In genomic region chr1:156476501-156477298, GRCh38 we compare ENCODE assay signal across 8 cellular contexts. TPM values are rescaled to one million over a fixed set of nuclear protein-coding genes. Genes with fewer than 3 reads are reported as not detected.
DNase-seq lines count a peak whose midpoint lies in the region; ATAC-seq and TF ChIP-seq lines count a peak whose summit lies in the region.

No MANE protein-coding gene starts in this region.

- H3K4me3 ChIP-seq in LNCaP clone FGC (ENCODE audit: low read depth, low read length), result no peak overlapping the region; the same call in 1 of the 2 replicates
- no peak overlapping the region for H3K4me3 ChIP-seq in prostate gland

- peaks cover 25% of the 10 kb centered on the region for H3K4me1 ChIP-seq in prostate gland (replicated peaks)

- WGBS in prostate gland, result 33% methylated on average over 8 of the region's 8 CpGs

- intact Hi-C loops in CD14-positive monocyte (cut with micrococcal nuclease) (loop anchor here in 1 of 2 donors (5.0 kb wide), 1 partner anchor 121 kb away; no protein-coding TSS in a partner anchor), prostate gland (cut with DNase I) (loop anchor here (1.0 kb wide), 1 partner anchor 19 kb away; no protein-coding TSS in a partner anchor)

- peaks cover 90 to 99% of the 10 kb centered on the region in 2 donors for H3K36me3 Mint-ChIP-seq in CD14-positive monocyte
- peaks cover 99% of the 10 kb centered on the region for H3K36me3 Mint-ChIP-seq in effector memory CD8-positive, alpha-beta T cell (ENCODE audit: insufficient read depth)

- H3K9me3 ChIP-seq in prostate gland, result no peaks in the 10 kb centered on the region

- TF ChIP-seq POLR2A in prostate gland (IDR thresholded peaks at IDR 0.05), result no peak

- DNase-seq in CD14-positive monocyte (ENCODE audit: low spot score) (no peak), LNCaP clone FGC (ENCODE audit: low read depth) (peak; percentile 35), prostate gland (ENCODE audit: low spot score) (no peak), epidermal melanocyte (ENCODE audit: insufficient read length, low spot score) (no peak), omental fat pad (ENCODE audit: low spot score) (no peak)
- DNase-seq in effector memory CD8-positive, alpha-beta T cell, result no peak

- H3K27ac Mint-ChIP-seq in CD14-positive monocyte, result peak overlapping the region in 4 of 7 donors; percentile 0 to 84 (median 54)
- peak overlapping the region; percentile 78 to 98 for H3K27ac Mint-ChIP-seq in effector memory CD8-positive, alpha-beta T cell

- H3K27ac ChIP-seq in prostate gland, result peak overlapping the region; percentile 81 to 92

- peaks cover 0 to 2% (median 0%) of the 10 kb centered on the region in 7 donors for H3K9me3 Mint-ChIP-seq in CD14-positive monocyte
- H3K9me3 Mint-ChIP-seq in effector memory CD8-positive, alpha-beta T cell, result no peaks in the 10 kb centered on the region

- peaks cover 22% of the 10 kb centered on the region for H3K4me1 Mint-ChIP-seq in CD14-positive monocyte
- H3K4me1 Mint-ChIP-seq in effector memory CD8-positive, alpha-beta T cell (ENCODE audit: low read depth in 2 of 2), result peaks cover 22 to 36% of the 10 kb centered on the region in 2 donors

- no peak overlapping the region for H3K4me3 Mint-ChIP-seq in CD14-positive monocyte
- H3K4me3 Mint-ChIP-seq in effector memory CD8-positive, alpha-beta T cell, result peak overlapping the region in 1 of 2 donors; percentile 47

- TF ChIP-seq CTCF in CD14-positive monocyte (IDR thresholded peaks at IDR 0.05) (no peak), LNCaP clone FGC (IDR thresholded peaks at IDR 0.05; ENCODE audit: control insufficient read depth, extremely low read depth, insufficient read depth) (no peak), prostate gland (IDR thresholded peaks at IDR 0.05) (no peak), omental fat pad (IDR thresholded peaks at IDR 0.05) (no peak)

- peaks cover 0 to 2% (median 0%) of the 10 kb centered on the region in 3 donors for H3K27me3 Mint-ChIP-seq in CD14-positive monocyte (ENCODE audit: low read depth in 3 of 3)
- no peaks in the 10 kb centered on the region for H3K27me3 Mint-ChIP-seq in effector memory CD8-positive, alpha-beta T cell

- H3K27me3 ChIP-seq in prostate gland (replicated peaks; ENCODE audit: insufficient read depth), result no peaks in the 10 kb centered on the region

- no peak for ATAC-seq in effector memory CD8-positive, alpha-beta T cell (replicated peaks)
- ATAC-seq in HG02981 (IDR thresholded peaks at IDR 0.05; ENCODE audit: unreplicated experiment), result no peak
- ATAC-seq in omental fat pad (ENCODE audit: low FRiP score), result no peak
- no peak for ATAC-seq in HG02588 (IDR thresholded peaks at IDR 0.05; ENCODE audit: unreplicated experiment)

- H3K36me3 ChIP-seq in prostate gland, result peaks cover 6 to 31% of the 10 kb centered on the region in 2 donors

RNA-seq across cellular contexts. Expression of gene MEF2D, which starts 23.9 kb away (rescaled TPM):
- polyA plus RNA-seq in CD14-positive monocyte, result 1 to 10 TPM; 4.5 to 8.0 TPM
- 100 to 1,000 TPM in 1 of 2 donors, 10 to 100 TPM in 1; 52.1 to 128 TPM for total RNA-seq in prostate gland
- total RNA-seq in omental fat pad, result 10 to 100 TPM; 22.8 to 33.8 (median 28.1) TPM
